ENCODE assay signal across 1 cellular context in the genomic region with DNA sequence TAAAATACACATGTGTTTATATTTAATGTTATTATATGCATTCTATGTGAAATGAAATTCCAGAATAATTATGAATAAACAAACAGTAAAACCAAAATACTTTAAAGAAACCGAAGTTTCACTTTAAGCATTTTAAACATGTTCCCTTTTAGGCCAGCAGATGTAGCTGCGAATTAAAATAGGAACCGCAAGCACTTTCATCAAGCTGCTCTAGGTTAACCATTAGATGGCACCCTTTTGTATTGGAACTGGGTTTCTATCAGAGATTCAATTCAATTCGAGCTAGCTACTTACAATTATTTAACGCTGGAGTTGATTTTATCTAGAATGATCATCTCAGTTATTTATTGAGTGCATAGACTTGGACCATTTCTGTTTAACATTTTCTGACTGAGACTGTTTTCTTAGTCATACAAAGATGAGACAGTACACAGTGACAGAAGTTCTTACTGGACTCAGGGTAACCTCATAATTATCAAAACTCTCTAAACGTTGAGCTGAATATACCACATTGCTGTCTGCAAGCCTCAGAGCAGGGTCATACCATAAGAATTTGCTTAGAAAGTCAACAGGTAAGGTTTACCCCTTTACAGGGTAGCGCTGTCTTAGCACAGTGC.
TF ChIP-seq lines count a peak whose summit lies in the region.

No MANE protein-coding gene starts in this region.

TF ChIP-seq in GM12878, 131 proteins besides CTCF, POLR2A, EP300 and RAD21 (continued from another document):
- TF ChIP-seq, protein P1, sequence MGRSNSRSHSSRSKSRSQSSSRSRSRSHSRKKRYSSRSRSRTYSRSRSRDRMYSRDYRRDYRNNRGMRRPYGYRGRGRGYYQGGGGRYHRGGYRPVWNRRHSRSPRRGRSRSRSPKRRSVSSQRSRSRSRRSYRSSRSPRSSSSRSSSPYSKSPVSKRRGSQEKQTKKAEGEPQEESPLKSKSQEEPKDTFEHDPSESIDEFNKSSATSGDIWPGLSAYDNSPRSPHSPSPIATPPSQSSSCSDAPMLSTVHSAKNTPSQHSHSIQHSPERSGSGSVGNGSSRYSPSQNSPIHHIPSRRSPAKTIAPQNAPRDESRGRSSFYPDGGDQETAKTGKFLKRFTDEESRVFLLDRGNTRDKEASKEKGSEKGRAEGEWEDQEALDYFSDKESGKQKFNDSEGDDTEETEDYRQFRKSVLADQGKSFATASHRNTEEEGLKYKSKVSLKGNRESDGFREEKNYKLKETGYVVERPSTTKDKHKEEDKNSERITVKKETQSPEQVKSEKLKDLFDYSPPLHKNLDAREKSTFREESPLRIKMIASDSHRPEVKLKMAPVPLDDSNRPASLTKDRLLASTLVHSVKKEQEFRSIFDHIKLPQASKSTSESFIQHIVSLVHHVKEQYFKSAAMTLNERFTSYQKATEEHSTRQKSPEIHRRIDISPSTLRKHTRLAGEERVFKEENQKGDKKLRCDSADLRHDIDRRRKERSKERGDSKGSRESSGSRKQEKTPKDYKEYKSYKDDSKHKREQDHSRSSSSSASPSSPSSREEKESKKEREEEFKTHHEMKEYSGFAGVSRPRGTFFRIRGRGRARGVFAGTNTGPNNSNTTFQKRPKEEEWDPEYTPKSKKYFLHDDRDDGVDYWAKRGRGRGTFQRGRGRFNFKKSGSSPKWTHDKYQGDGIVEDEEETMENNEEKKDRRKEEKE (IDR thresholded peaks at IDR 0.05) = no peak
- TF ChIP-seq, protein P2, sequence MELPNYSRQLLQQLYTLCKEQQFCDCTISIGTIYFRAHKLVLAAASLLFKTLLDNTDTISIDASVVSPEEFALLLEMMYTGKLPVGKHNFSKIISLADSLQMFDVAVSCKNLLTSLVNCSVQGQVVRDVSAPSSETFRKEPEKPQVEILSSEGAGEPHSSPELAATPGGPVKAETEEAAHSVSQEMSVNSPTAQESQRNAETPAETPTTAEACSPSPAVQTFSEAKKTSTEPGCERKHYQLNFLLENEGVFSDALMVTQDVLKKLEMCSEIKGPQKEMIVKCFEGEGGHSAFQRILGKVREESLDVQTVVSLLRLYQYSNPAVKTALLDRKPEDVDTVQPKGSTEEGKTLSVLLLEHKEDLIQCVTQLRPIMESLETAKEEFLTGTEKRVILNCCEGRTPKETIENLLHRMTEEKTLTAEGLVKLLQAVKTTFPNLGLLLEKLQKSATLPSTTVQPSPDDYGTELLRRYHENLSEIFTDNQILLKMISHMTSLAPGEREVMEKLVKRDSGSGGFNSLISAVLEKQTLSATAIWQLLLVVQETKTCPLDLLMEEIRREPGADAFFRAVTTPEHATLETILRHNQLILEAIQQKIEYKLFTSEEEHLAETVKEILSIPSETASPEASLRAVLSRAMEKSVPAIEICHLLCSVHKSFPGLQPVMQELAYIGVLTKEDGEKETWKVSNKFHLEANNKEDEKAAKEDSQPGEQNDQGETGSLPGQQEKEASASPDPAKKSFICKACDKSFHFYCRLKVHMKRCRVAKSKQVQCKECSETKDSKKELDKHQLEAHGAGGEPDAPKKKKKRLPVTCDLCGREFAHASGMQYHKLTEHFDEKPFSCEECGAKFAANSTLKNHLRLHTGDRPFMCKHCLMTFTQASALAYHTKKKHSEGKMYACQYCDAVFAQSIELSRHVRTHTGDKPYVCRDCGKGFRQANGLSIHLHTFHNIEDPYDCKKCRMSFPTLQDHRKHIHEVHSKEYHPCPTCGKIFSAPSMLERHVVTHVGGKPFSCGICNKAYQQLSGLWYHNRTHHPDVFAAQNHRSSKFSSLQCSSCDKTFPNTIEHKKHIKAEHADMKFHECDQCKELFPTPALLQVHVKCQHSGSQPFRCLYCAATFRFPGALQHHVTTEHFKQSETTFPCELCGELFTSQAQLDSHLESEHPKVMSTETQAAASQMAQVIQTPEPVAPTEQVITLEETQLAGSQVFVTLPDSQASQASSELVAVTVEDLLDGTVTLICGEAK (IDR thresholded peaks at IDR 0.05; ENCODE audit: borderline replicate concordance) = no peak
